ENCODE assay signal across 3 cellular contexts in the genomic region with DNA sequence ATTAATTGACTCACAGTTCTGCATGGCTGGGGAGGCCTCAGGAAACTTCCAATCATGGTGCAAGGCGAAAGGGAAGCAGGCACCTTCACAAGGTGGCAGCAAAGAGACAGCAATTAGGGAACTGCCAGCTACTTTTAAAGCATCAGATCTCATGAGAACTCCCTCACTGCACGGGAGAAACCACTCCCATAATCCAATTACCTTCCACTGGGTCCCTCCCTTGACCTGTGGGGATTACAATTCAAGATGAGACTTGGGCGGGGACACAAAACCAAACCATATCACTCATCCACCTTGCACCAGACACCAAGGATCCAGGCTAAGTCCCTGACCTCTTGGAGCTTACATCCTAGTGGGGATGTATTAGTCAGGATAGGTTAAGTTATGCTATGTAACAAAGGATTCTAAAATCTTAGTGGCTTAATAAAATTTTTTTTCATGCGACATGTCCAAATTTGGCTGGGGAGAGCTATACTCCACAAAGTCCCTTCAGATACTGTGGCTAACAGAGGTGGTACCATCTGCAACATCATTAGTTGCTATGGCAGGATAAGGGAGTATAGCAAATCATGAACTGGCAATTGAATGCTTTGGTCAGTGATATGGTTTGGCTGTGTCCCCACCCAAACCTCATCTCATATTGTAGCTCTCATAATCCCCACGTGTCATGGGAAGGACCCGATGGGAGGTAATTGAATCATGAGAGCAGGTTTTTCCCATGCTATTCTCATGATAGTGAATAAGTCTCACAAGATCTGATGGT.
A peak's percentile ranks its signal among the peaks of the same experiment; 100 is the strongest.
TF ChIP-seq lines count a peak whose summit lies in the region.

No MANE protein-coding gene starts in this region.

TF ChIP-seq in SK-N-SH, 30 proteins besides CTCF, POLR2A, EP300 and RAD21:
- TF ChIP-seq, protein P1, sequence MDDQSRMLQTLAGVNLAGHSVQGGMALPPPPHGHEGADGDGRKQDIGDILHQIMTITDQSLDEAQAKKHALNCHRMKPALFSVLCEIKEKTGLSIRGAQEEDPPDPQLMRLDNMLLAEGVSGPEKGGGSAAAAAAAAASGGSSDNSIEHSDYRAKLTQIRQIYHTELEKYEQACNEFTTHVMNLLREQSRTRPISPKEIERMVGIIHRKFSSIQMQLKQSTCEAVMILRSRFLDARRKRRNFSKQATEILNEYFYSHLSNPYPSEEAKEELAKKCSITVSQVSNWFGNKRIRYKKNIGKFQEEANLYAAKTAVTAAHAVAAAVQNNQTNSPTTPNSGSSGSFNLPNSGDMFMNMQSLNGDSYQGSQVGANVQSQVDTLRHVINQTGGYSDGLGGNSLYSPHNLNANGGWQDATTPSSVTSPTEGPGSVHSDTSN (IDR thresholded peaks at IDR 0.05): no peak
- TF ChIP-seq RFX5 (IDR thresholded peaks at IDR 0.05; ENCODE audit: low read length): peak; percentile 66; the same call in 1 of the 2 replicates

TF ChIP-seq in SK-N-SH treated with all-trans-retinoic acid at 6 μM for 48 hours, 23 proteins besides CTCF, POLR2A, EP300 and RAD21:
- no peak for TF ChIP-seq PPARA (CRISPR knock-in tag; IDR thresholded peaks at IDR 0.05; ENCODE audit: borderline replicate concordance)
- no peak for TF ChIP-seq ZNF565 (CRISPR knock-in tag; conservative IDR thresholded peaks at IDR 0.05; ENCODE audit: low read depth)
- TF ChIP-seq RARB (CRISPR knock-in tag; IDR thresholded peaks at IDR 0.05): no peak
- TF ChIP-seq ZC3H10 (CRISPR knock-in tag; IDR thresholded peaks at IDR 0.05): no peak
TF ChIP-seq in SK-N-SH treated with all-trans-retinoic acid at 6 μM for 48 hours: peak in this region for 0.

TF ChIP-seq in HepG2, 621 proteins besides CTCF, POLR2A, EP300 and RAD21:
- TF ChIP-seq KAT7 (CRISPR knock-in tag; IDR thresholded peaks at IDR 0.05; ENCODE audit: borderline replicate concordance) (no peak), ELF1 (CRISPR knock-in tag; IDR thresholded peaks at IDR 0.05) (no peak), ZFAT (CRISPR knock-in tag; conservative IDR thresholded peaks at IDR 0.05) (no peak), ZC3H4 (CRISPR knock-in tag; IDR thresholded peaks at IDR 0.05; ENCODE audit: borderline replicate concordance) (no peak), HHEX (CRISPR knock-in tag; IDR thresholded peaks at IDR 0.05) (no peak), STAG1 (CRISPR knock-in tag; IDR thresholded peaks at IDR 0.05) (peak; percentile 57), RFX5 (IDR thresholded peaks at IDR 0.05; ENCODE audit: low read depth, low read length) (peak; percentile 91), ZNF598 (CRISPR knock-in tag; IDR thresholded peaks at IDR 0.05; ENCODE audit: borderline replicate concordance) (no peak)
- TF ChIP-seq, protein P2, sequence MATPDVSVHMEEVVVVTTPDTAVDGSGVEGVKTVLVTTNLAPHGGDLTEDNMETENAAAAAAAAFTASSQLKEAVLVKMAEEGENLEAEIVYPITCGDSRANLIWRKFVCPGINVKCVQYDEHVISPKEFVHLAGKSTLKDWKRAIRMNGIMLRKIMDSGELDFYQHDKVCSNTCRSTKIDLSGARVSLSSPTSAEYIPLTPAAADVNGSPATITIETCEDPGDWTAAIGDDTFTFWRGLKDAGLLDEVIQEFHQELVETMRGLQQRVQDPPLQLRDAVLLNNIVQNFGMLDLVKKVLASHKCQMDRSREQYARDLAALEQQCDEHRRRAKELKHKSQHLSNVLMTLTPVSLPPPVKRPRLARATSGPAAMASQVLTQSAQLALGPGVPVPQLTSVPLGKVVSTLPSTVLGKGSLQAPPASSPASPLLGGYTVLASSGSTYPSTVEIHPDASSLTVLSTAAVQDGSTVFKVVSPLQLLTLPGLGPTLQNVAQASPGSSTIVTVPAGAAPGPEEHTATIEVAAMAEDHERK (CRISPR knock-in tag; IDR thresholded peaks at IDR 0.05; ENCODE audit: low read depth): no peak
- TF ChIP-seq, protein P3, sequence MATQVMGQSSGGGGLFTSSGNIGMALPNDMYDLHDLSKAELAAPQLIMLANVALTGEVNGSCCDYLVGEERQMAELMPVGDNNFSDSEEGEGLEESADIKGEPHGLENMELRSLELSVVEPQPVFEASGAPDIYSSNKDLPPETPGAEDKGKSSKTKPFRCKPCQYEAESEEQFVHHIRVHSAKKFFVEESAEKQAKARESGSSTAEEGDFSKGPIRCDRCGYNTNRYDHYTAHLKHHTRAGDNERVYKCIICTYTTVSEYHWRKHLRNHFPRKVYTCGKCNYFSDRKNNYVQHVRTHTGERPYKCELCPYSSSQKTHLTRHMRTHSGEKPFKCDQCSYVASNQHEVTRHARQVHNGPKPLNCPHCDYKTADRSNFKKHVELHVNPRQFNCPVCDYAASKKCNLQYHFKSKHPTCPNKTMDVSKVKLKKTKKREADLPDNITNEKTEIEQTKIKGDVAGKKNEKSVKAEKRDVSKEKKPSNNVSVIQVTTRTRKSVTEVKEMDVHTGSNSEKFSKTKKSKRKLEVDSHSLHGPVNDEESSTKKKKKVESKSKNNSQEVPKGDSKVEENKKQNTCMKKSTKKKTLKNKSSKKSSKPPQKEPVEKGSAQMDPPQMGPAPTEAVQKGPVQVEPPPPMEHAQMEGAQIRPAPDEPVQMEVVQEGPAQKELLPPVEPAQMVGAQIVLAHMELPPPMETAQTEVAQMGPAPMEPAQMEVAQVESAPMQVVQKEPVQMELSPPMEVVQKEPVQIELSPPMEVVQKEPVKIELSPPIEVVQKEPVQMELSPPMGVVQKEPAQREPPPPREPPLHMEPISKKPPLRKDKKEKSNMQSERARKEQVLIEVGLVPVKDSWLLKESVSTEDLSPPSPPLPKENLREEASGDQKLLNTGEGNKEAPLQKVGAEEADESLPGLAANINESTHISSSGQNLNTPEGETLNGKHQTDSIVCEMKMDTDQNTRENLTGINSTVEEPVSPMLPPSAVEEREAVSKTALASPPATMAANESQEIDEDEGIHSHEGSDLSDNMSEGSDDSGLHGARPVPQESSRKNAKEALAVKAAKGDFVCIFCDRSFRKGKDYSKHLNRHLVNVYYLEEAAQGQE (IDR thresholded peaks at IDR 0.05; ENCODE audit: borderline replicate concordance in 1 of 2, low read depth in 1 of 2, low read length in 2 of 2): no peak
